Comparison of ENCODE assay signal across 1 cellular context in the genomic region with DNA sequence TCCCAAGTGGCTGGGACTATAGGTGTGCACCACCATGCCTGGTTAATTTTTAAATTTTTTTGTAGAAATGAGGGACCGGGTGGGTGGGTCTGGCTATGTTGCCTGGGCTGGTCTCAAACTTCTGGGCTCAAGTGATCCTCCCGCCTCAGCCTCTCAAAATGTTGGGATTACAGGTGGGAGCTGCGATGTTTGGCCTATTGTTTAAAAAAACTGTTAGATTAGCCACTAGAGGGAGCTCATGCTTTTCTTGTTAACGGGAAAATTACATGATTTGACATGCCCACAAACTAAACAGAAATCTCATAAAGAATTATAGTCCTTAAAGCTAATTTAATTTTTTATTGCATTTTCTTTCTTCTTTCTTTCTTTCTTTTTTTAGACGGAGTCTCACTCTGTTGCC.
TF ChIP-seq lines count a peak whose summit lies in the region.

No MANE protein-coding gene starts in this region.

TF ChIP-seq in HCT116, 20 proteins besides CTCF, POLR2A, EP300 and RAD21 (continued from another document):
- TF ChIP-seq, protein P1, sequence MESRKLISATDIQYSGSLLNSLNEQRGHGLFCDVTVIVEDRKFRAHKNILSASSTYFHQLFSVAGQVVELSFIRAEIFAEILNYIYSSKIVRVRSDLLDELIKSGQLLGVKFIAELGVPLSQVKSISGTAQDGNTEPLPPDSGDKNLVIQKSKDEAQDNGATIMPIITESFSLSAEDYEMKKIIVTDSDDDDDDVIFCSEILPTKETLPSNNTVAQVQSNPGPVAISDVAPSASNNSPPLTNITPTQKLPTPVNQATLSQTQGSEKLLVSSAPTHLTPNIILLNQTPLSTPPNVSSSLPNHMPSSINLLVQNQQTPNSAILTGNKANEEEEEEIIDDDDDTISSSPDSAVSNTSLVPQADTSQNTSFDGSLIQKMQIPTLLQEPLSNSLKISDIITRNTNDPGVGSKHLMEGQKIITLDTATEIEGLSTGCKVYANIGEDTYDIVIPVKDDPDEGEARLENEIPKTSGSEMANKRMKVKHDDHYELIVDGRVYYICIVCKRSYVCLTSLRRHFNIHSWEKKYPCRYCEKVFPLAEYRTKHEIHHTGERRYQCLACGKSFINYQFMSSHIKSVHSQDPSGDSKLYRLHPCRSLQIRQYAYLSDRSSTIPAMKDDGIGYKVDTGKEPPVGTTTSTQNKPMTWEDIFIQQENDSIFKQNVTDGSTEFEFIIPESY (IDR thresholded peaks at IDR 0.05; ENCODE audit: extremely low read depth, insufficient replicate concordance, low read length): no peak
- TF ChIP-seq, protein P2, sequence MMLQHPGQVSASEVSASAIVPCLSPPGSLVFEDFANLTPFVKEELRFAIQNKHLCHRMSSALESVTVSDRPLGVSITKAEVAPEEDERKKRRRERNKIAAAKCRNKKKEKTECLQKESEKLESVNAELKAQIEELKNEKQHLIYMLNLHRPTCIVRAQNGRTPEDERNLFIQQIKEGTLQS (IDR thresholded peaks at IDR 0.05): no peak
- TF ChIP-seq YY1 (IDR thresholded peaks at IDR 0.05; ENCODE audit: extremely low read depth, insufficient replicate concordance, low read depth, low read length) (no peak), POLR2AphosphoS5 (IDR thresholded peaks at IDR 0.05; ENCODE audit: low read depth, low read length) (no peak), ZNF274 (IDR thresholded peaks at IDR 0.05; ENCODE audit: low read depth, low read length) (no peak)
- TF ChIP-seq, protein P3, sequence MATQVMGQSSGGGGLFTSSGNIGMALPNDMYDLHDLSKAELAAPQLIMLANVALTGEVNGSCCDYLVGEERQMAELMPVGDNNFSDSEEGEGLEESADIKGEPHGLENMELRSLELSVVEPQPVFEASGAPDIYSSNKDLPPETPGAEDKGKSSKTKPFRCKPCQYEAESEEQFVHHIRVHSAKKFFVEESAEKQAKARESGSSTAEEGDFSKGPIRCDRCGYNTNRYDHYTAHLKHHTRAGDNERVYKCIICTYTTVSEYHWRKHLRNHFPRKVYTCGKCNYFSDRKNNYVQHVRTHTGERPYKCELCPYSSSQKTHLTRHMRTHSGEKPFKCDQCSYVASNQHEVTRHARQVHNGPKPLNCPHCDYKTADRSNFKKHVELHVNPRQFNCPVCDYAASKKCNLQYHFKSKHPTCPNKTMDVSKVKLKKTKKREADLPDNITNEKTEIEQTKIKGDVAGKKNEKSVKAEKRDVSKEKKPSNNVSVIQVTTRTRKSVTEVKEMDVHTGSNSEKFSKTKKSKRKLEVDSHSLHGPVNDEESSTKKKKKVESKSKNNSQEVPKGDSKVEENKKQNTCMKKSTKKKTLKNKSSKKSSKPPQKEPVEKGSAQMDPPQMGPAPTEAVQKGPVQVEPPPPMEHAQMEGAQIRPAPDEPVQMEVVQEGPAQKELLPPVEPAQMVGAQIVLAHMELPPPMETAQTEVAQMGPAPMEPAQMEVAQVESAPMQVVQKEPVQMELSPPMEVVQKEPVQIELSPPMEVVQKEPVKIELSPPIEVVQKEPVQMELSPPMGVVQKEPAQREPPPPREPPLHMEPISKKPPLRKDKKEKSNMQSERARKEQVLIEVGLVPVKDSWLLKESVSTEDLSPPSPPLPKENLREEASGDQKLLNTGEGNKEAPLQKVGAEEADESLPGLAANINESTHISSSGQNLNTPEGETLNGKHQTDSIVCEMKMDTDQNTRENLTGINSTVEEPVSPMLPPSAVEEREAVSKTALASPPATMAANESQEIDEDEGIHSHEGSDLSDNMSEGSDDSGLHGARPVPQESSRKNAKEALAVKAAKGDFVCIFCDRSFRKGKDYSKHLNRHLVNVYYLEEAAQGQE (IDR thresholded peaks at IDR 0.05; ENCODE audit: low read depth): no peak
TF ChIP-seq in HCT116: peak in this region for 0.
